1 cellular context compared by ENCODE assay signal in genomic region chr10:6086375-6087233, GRCh38.
TF ChIP-seq lines count a peak whose summit lies in the region.

No MANE protein-coding gene starts in this region.

TF ChIP-seq in K562, 482 proteins besides CTCF, POLR2A, EP300 and RAD21 (continued from another document and continues in another):
- TF ChIP-seq, protein P1, sequence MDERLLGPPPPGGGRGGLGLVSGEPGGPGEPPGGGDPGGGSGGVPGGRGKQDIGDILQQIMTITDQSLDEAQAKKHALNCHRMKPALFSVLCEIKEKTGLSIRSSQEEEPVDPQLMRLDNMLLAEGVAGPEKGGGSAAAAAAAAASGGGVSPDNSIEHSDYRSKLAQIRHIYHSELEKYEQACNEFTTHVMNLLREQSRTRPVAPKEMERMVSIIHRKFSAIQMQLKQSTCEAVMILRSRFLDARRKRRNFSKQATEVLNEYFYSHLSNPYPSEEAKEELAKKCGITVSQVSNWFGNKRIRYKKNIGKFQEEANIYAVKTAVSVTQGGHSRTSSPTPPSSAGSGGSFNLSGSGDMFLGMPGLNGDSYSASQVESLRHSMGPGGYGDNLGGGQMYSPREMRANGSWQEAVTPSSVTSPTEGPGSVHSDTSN (CRISPR knock-in tag; IDR thresholded peaks at IDR 0.05; ENCODE audit: low read depth): no peak
- TF ChIP-seq, protein P1 (tag; conservative IDR thresholded peaks at IDR 0.05; ENCODE audit: low read depth): no peak
- TF ChIP-seq SRSF7 (optimal IDR thresholded peaks at IDR 0.05; ENCODE audit: low read depth, low read length) (no peak), ZC3H11A (IDR thresholded peaks at IDR 0.05; ENCODE audit: low read depth, low read length) (no peak), CTCFL (IDR thresholded peaks at IDR 0.05; ENCODE audit: borderline replicate concordance, insufficient read depth, low read depth, low read length, poor library complexity, severe bottlenecking) (peak; percentile 76), REST (CRISPR knock-in tag; IDR thresholded peaks at IDR 0.05; ENCODE audit: low read depth) (no peak), SETDB1 (IDR thresholded peaks at IDR 0.05; ENCODE audit: low read length) (no peak), SMARCC2 (IDR thresholded peaks at IDR 0.05; ENCODE audit: low read depth) (peak; percentile 43; the same call in 1 of the 2 replicates), TCFL5 (CRISPR knock-in tag; conservative IDR thresholded peaks at IDR 0.05) (no peak), HDGF (IDR thresholded peaks at IDR 0.05) (no peak), HMG20A (CRISPR knock-in tag; conservative IDR thresholded peaks at IDR 0.05) (no peak), E2F1 (CRISPR knock-in tag; IDR thresholded peaks at IDR 0.05) (no peak), PCBP2 (IDR thresholded peaks at IDR 0.05; ENCODE audit: low read depth, low read length, poor library complexity, severe bottlenecking) (no peak), CREB3 (tag; conservative IDR thresholded peaks at IDR 0.05; ENCODE audit: low read depth) (no peak), FUS (optimal IDR thresholded peaks at IDR 0.05; ENCODE audit: low read depth, low read length) (no peak), CBX8 (IDR thresholded peaks at IDR 0.05; ENCODE audit: borderline replicate concordance, extremely low read depth, low read depth, low read length, poor library complexity, severe bottlenecking) (no peak), CEBPG (CRISPR knock-in tag; IDR thresholded peaks at IDR 0.05) (peak; percentile 92), CEBPG (tag; conservative IDR thresholded peaks at IDR 0.05 in 1 of 2, IDR thresholded peaks at IDR 0.05 in 1 of 2) (no peak), MGA (IDR thresholded peaks at IDR 0.05) (peak; percentile 8; the same call in 1 of the 2 replicates), KAT2B (IDR thresholded peaks at IDR 0.05; ENCODE audit: low read depth, low read length) (no peak), FOXK2 (conservative IDR thresholded peaks at IDR 0.05 in 1 of 2, IDR thresholded peaks at IDR 0.05 in 1 of 2; ENCODE audit: low read depth in 2 of 2) (peak; percentile 91 to 95), ZNF165 (CRISPR knock-in tag; IDR thresholded peaks at IDR 0.05; ENCODE audit: borderline replicate concordance) (no peak), SRF (CRISPR knock-in tag; IDR thresholded peaks at IDR 0.05) (no peak), ZNF668 (CRISPR knock-in tag; IDR thresholded peaks at IDR 0.05) (no peak), SMARCE1 (IDR thresholded peaks at IDR 0.05) (0 out of 2 replicates have a peak, but pooled peaks have one; percentile 38), BCL6 (CRISPR knock-in tag; IDR thresholded peaks at IDR 0.05) (no peak)
- TF ChIP-seq, protein P2, sequence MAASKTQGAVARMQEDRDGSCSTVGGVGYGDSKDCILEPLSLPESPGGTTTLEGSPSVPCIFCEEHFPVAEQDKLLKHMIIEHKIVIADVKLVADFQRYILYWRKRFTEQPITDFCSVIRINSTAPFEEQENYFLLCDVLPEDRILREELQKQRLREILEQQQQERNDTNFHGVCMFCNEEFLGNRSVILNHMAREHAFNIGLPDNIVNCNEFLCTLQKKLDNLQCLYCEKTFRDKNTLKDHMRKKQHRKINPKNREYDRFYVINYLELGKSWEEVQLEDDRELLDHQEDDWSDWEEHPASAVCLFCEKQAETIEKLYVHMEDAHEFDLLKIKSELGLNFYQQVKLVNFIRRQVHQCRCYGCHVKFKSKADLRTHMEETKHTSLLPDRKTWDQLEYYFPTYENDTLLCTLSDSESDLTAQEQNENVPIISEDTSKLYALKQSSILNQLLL (CRISPR knock-in tag; IDR thresholded peaks at IDR 0.05; ENCODE audit: borderline replicate concordance): no peak
- TF ChIP-seq, protein P3, sequence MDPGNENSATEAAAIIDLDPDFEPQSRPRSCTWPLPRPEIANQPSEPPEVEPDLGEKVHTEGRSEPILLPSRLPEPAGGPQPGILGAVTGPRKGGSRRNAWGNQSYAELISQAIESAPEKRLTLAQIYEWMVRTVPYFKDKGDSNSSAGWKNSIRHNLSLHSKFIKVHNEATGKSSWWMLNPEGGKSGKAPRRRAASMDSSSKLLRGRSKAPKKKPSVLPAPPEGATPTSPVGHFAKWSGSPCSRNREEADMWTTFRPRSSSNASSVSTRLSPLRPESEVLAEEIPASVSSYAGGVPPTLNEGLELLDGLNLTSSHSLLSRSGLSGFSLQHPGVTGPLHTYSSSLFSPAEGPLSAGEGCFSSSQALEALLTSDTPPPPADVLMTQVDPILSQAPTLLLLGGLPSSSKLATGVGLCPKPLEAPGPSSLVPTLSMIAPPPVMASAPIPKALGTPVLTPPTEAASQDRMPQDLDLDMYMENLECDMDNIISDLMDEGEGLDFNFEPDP (CRISPR knock-in tag; IDR thresholded peaks at IDR 0.05): no peak
